Comparison of ENCODE assay signal across 22 cellular contexts in genomic region chr3:183284570-183284969, GRCh38. TPM values are rescaled to one million over a fixed set of nuclear protein-coding genes. Genes with fewer than 3 reads are reported as not detected.
DNase-seq lines count a peak whose midpoint lies in the region; ATAC-seq, FAIRE-seq and TF ChIP-seq lines count a peak whose summit lies in the region.
"Had no signal": no experiment of that assay in that cellular context is flagged by ENCODE, and none has a peak within 500 bp of the region (broad histone marks: within the 10 kb centered on the region; RNA-seq: fewer than 3 reads in every experiment).

No MANE protein-coding gene starts in this region.

- no peaks in the 10 kb centered on the region for H3K27me3 Mint-ChIP-seq in activated CD4-positive, alpha-beta T cell treated with anti-CD3 and anti-CD28 coated beads for 36 hours
- no peaks in the 10 kb centered on the region for H3K27me3 Mint-ChIP-seq in natural killer cell treated with Interleukin-12 subunit alpha and Interleukin-12 subunit beta and Interleukin-15 and Interleukin-18, amount 100 ng/mL, for 72 hours
- no peaks in the 10 kb centered on the region for H3K27me3 Mint-ChIP-seq in Caco-2 (ENCODE audit: insufficient read depth, unreplicated experiment)
- H3K27me3 Mint-ChIP-seq: brain, type B pancreatic cell had no signal

- POLR2A ChIA-PET in activated CD4-positive, alpha-beta T cell treated with anti-CD3 and anti-CD28 coated beads for 36 hours (lab: Charles Lee), result interaction anchor here (0.7 to 2.2 kb wide), 2 partner anchors 18 to 197 kb away, joined by 3 to 39 read pairs; no protein-coding TSS in a partner anchor
- POLR2A ChIA-PET in HEK293 (lab: Yijun Ruan, JAX) (no interaction called here), K562 (lab: Yijun Ruan, JAX) (interaction anchor here (1.4 to 1.7 kb wide), 2 partner anchors 9 to 19 kb away, joined by 6 to 7 read pairs; no protein-coding TSS in a partner anchor), Caco-2 (lab: Charles Lee) (no interaction called here)

- H3K9me3 Mint-ChIP-seq in activated CD4-positive, alpha-beta T cell treated with anti-CD3 and anti-CD28 coated beads for 36 hours (ENCODE audit: low read depth), result no peaks in the 10 kb centered on the region
- no peaks in the 10 kb centered on the region for H3K9me3 Mint-ChIP-seq in natural killer cell treated with Interleukin-12 subunit alpha and Interleukin-12 subunit beta and Interleukin-15 and Interleukin-18, amount 100 ng/mL, for 72 hours
- H3K9me3 Mint-ChIP-seq in Caco-2 (ENCODE audit: unreplicated experiment), result no peaks in the 10 kb centered on the region
- H3K9me3 Mint-ChIP-seq: brain; naive thymus-derived CD8-positive, alpha-beta T cell had no signal

- intact Hi-C loops in activated CD4-positive, alpha-beta T cell treated with anti-CD3 and anti-CD28 coated beads for 36 hours (cut with DNase I, micrococcal nuclease), result loop anchor here (2.0 to 10.0 kb wide), 3 partner anchors 74 to 490 kb away; partner anchors contain the start of genes ATP11B (in 1 of the 2) and DCUN1D1 (in 1 of the 2)
- intact Hi-C loops in K562 (cut with micrococcal nuclease) (no loop called here), Caco-2 (cut with micrococcal nuclease; ENCODE audit: unreplicated experiment) (no loop called here)

- H3K9ac ChIP-seq in K562 (ENCODE audit: insufficient read depth in 1 of 2, low read depth in 2 of 2, low read length in 2 of 2), result no peak overlapping the region

- H3K4me3 Mint-ChIP-seq in activated CD4-positive, alpha-beta T cell treated with anti-CD3 and anti-CD28 coated beads for 36 hours, result no peak overlapping the region
- H3K4me3 Mint-ChIP-seq in natural killer cell treated with Interleukin-12 subunit alpha and Interleukin-12 subunit beta and Interleukin-15 and Interleukin-18, amount 100 ng/mL, for 72 hours, result no peak overlapping the region
- no peak overlapping the region for H3K4me3 Mint-ChIP-seq in Caco-2 (ENCODE audit: unreplicated experiment)
- H3K4me3 Mint-ChIP-seq: brain, type B pancreatic cell had no signal

- no peaks in the 10 kb centered on the region for H3K36me3 ChIP-seq in HEK293 (ENCODE audit: control insufficient read depth in 2 of 2, insufficient read depth in 1 of 2, low read length in 2 of 2)
- no peaks in the 10 kb centered on the region; the same call in 2 of the 3 replicates for H3K36me3 ChIP-seq in K562 (ENCODE audit: control insufficient read depth, insufficient read depth, low read length)
- no peaks in the 10 kb centered on the region for H3K36me3 ChIP-seq in Caco-2 (ENCODE audit: control insufficient read depth, insufficient read depth, low read length)
- H3K36me3 ChIP-seq: BE2C had no signal

- H3K79me2 ChIP-seq in K562 (ENCODE audit: control insufficient read depth, insufficient read depth, low read length), result 0 out of 3 replicates have a peak, but pooled peaks cover 1% of the 10 kb centered on the region

- CTCF ChIA-PET in activated CD4-positive, alpha-beta T cell treated with anti-CD3 and anti-CD28 coated beads for 36 hours (lab: Charles Lee), result interaction anchor here (1.3 to 3.3 kb wide), 5 partner anchors 10 to 99 kb away, joined by 3 to 18 read pairs (median 12); no protein-coding TSS in a partner anchor
- CTCF ChIA-PET in HEK293 (lab: Yijun Ruan, JAX) (no interaction called here), K562 (lab: Yijun Ruan, JAX; ENCODE audit: low intra/inter-chr PET ratio) (no interaction called here), Caco-2 (lab: Charles Lee) (no interaction called here)

- no peaks in the 10 kb centered on the region for H4K20me1 ChIP-seq in K562 (replicated peaks; ENCODE audit: control insufficient read depth, insufficient read depth, low read length)

- 70% methylated on average over 2 of the region's 3 CpGs for WGBS in K562 (ENCODE audit: insufficient coverage, low coverage, missing lambda C conversion rate)

- H3K36me3 Mint-ChIP-seq in activated CD4-positive, alpha-beta T cell treated with anti-CD3 and anti-CD28 coated beads for 36 hours (ENCODE audit: low read depth), result peaks cover 2% of the 10 kb centered on the region
- no peaks in the 10 kb centered on the region for H3K36me3 Mint-ChIP-seq in natural killer cell treated with Interleukin-12 subunit alpha and Interleukin-12 subunit beta and Interleukin-15 and Interleukin-18, amount 100 ng/mL, for 72 hours
- no peaks in the 10 kb centered on the region for H3K36me3 Mint-ChIP-seq in Caco-2 (ENCODE audit: insufficient read depth, unreplicated experiment)
- H3K36me3 Mint-ChIP-seq: naive thymus-derived CD8-positive, alpha-beta T cell; type B pancreatic cell had no signal

- in situ Hi-C loops in K562 (cut with MboI), result no loop called here

- no peak overlapping the region for H3K4me3 ChIP-seq in HEK293 (ENCODE audit: low read depth, low read length)
- no peak overlapping the region for H3K4me3 ChIP-seq in K562
- no peak overlapping the region for H3K4me3 ChIP-seq in Caco-2 (ENCODE audit: low read depth, low read length)
- H3K4me3 ChIP-seq: coronary artery, GM12878 had no signal

- H3K4me1 ChIP-seq in HEK293 (ENCODE audit: control insufficient read depth, insufficient read depth, low read length), result peaks cover 8% of the 10 kb centered on the region; the same call in 1 of the 2 replicates
- peaks cover 0 to 18% of the 10 kb centered on the region in 2 experiments; a peak in 4 of 5 replicates for H3K4me1 ChIP-seq in K562 (replicated peaks in 1 of 2; ENCODE audit: control insufficient read depth in 2 of 2, insufficient read depth in 2 of 2, low read length in 2 of 2)
- peaks cover 3% of the 10 kb centered on the region; the same call in 1 of the 2 replicates for H3K4me1 ChIP-seq in Caco-2

- no peak overlapping the region for H2AFZ ChIP-seq in K562 (ENCODE audit: low read depth, low read length)

- H3K4me1 Mint-ChIP-seq in activated CD4-positive, alpha-beta T cell treated with anti-CD3 and anti-CD28 coated beads for 36 hours, result peaks cover 43% of the 10 kb centered on the region
- peaks cover 25 to 26% of the 10 kb centered on the region in 2 donors for H3K4me1 Mint-ChIP-seq in natural killer cell treated with Interleukin-12 subunit alpha and Interleukin-12 subunit beta and Interleukin-15 and Interleukin-18, amount 100 ng/mL, for 72 hours (ENCODE audit: low read depth in 2 of 2)
- no peaks in the 10 kb centered on the region for H3K4me1 Mint-ChIP-seq in Caco-2 (ENCODE audit: low read depth, unreplicated experiment)

- BruUV-seq in K562 (replicated peaks; lab: Mats Ljungman, UMichigan) (no TSS peak), Caco-2 (replicated peaks; lab: Mats Ljungman, UMichigan) (no TSS peak)

- H3K9me3 ChIP-seq in HEK293 (ENCODE audit: control insufficient read depth, insufficient read depth, low read depth, low read length), result no peaks in the 10 kb centered on the region
- H3K9me3 ChIP-seq in K562 (replicated peaks; ENCODE audit: control insufficient read depth, insufficient read depth, low read depth, low read length), result no peaks in the 10 kb centered on the region
- no peaks in the 10 kb centered on the region for H3K9me3 ChIP-seq in Caco-2
- H3K9me3 ChIP-seq: BE2C had no signal

- ATAC-seq in activated CD4-positive, alpha-beta T cell treated with anti-CD3 and anti-CD28 coated beads for 36 hours, result no peak
- ATAC-seq in K562 (no peak), GM21390 (IDR thresholded peaks at IDR 0.05; ENCODE audit: unreplicated experiment) (no peak)
- no peak for ATAC-seq in natural killer cell treated with Interleukin-12 subunit alpha and Interleukin-12 subunit beta and Interleukin-15 and Interleukin-18, amount 100 ng/mL, for 72 hours
- ATAC-seq: naive thymus-derived CD8-positive, alpha-beta T cell; stimulated activated naive CD8-positive, alpha-beta T cell treated with anti-CD3 and anti-CD28 coated beads, Interleukin-15, Interleukin-2, amounts not matched to agents 100 U/mL and 50 U/mL, for 24 hours had no signal

- no peak for TF ChIP-seq CTCF in HEK293 (tag by site-specific recombination; IDR thresholded peaks at IDR 0.05)
- TF ChIP-seq CTCF in K562 (IDR thresholded peaks at IDR 0.05 in 2 of 3, conservative IDR thresholded peaks at IDR 0.05 in 1 of 3; ENCODE audit: insufficient read depth in 2 of 3, low read depth in 1 of 3, low read length in 3 of 3), result no peak
- TF ChIP-seq CTCF in Caco-2 (IDR thresholded peaks at IDR 0.05; ENCODE audit: insufficient read depth in 1 of 2, low read depth in 1 of 2, low read length in 1 of 2, severe bottlenecking in 1 of 2, unreplicated experiment in 1 of 2), result no peak

- H3K27ac ChIP-seq in HEK293 (ENCODE audit: extremely low read depth, low read depth, low read length), result no peak overlapping the region
- no peak overlapping the region for H3K27ac ChIP-seq in K562 (ENCODE audit: extremely low read depth, low read depth, low read length)

- TF ChIP-seq RAD21 in K562 (CRISPR knock-in tag; conservative IDR thresholded peaks at IDR 0.05 in 1 of 2, IDR thresholded peaks at IDR 0.05 in 1 of 2), result no peak

- no peak for FAIRE-seq in K562 (lab: Jason Lieb, UNC)

- TF ChIP-seq POLR2A in K562 (conservative IDR thresholded peaks at IDR 0.05), result no peak

- TF ChIP-seq EP300 in K562 (IDR thresholded peaks at IDR 0.05; ENCODE audit: low read length), result no peak

- H3K4me2 ChIP-seq in K562 (ENCODE audit: insufficient read depth, low read length), result no peak overlapping the region

- no peak for DNase-seq in activated CD4-positive, alpha-beta T cell treated with anti-CD3 and anti-CD28 coated beads for 36 hours
- DNase-seq in activated CD4-positive, alpha-beta T cell treated with anti-CD3 and anti-CD28 coated beads for 48 hours, result no peak
- DNase-seq in K562 (ENCODE audit: extremely low read depth in 1 of 4, low spot score in 3 of 4), result no peak
- no peak for DNase-seq in natural killer cell treated with Interleukin-12 subunit alpha and Interleukin-12 subunit beta and Interleukin-15 and Interleukin-18, amount 100 ng/mL, for 72 hours (ENCODE audit: low spot score)
- no peak for DNase-seq in Caco-2
- no peak for DNase-seq in DMS53 treated with DMSO at 0.1 percent for 48 hours (lab: John Stamatoyannopoulos, UW; ENCODE audit: unreplicated experiment)
- DNase-seq: 8988T; activated gamma-delta T cell treated with Interleukin-2 at 50 U/mL for 16 hours; BE2C; kidney glomerular epithelial cell; naive thymus-derived CD8-positive, alpha-beta T cell; NCI-H1436; NCI-H748 treated with DMSO at 0.1 percent for 48 hours; stimulated activated CD4-positive, alpha-beta T cell treated with anti-CD3 and anti-CD28 coated beads, Interleukin-2, amount 100 ng/mL, for 24 hours; stimulated activated naive CD8-positive, alpha-beta T cell treated with anti-CD3 and anti-CD28 coated beads, Interleukin-15, Interleukin-2, amounts not matched to agents 100 U/mL and 50 U/mL, for 24 hours; T1000 had no signal

- peak overlapping the region; percentile 98 for H3K27ac Mint-ChIP-seq in activated CD4-positive, alpha-beta T cell treated with anti-CD3 and anti-CD28 coated beads for 36 hours
- peak overlapping the region; percentile 88 to 98 for H3K27ac Mint-ChIP-seq in natural killer cell treated with Interleukin-12 subunit alpha and Interleukin-12 subunit beta and Interleukin-15 and Interleukin-18, amount 100 ng/mL, for 72 hours
- no peak overlapping the region for H3K27ac Mint-ChIP-seq in Caco-2 (ENCODE audit: unreplicated experiment)

- no peaks in the 10 kb centered on the region for H3K9me1 ChIP-seq in K562 (ENCODE audit: control insufficient read depth, insufficient read depth, low read length)

- H3K27me3 ChIP-seq in K562 (ENCODE audit: control insufficient read depth in 2 of 2, insufficient read depth in 2 of 2, low read length in 2 of 2) (no peaks in the 10 kb centered on the region), Caco-2 (replicated peaks; ENCODE audit: control insufficient read depth, insufficient read depth, low read length) (no peaks in the 10 kb centered on the region)
- H3K27me3 ChIP-seq: BE2C had no signal

RNA-seq across cellular contexts. Expression of gene B3GNT5, which starts 31.5 kb away (rescaled TPM):
- 10 to 100 TPM; 20.2 to 22.8 TPM for total RNA-seq in activated CD4-positive, alpha-beta T cell treated with anti-CD3 and anti-CD28 coated beads for 36 hours
- total RNA-seq in K562 (2011; cell fraction: chromatin; rRNA removed; ENCODE audit: low replicate concordance), result 11.6 and 22.2 TPM in 2 replicates
- total RNA-seq in K562 (2011; cell fraction: nucleolus; rRNA removed), result 7.2 and 10.4 TPM in 2 replicates
- 15.5 and 25.9 TPM in 2 replicates for total RNA-seq in K562 (2011; cell fraction: nucleoplasm; rRNA removed)
- total RNA-seq in K562 (2014; rRNA removed), result 8.8 and 9.2 TPM in 2 replicates
- 21.9 and 24.7 TPM in 2 replicates for total RNA-seq in K562 (2014; rRNA removed; fragmentation: Illumina TruSeq; extraction: Trizol)
- total RNA-seq in K562 (2015; rRNA removed; fragmentation: Illumina TruSeq; extraction: Trizol), result 15.5 and 17.0 TPM in 2 replicates
- 23.8 and 25.0 TPM in 2 replicates for total RNA-seq in K562 (2021)
- 13.7 and 13.8 TPM in 2 replicates for polyA plus RNA-seq in K562 (2011; rRNA removed)
- polyA plus RNA-seq in K562 (2011; cell fraction: cytosol; rRNA removed), result 4.1 and 8.3 TPM in 2 replicates
- 4.4 and 6.8 TPM in 2 replicates for polyA plus RNA-seq in K562 (2011; cell fraction: nucleus; rRNA removed)
- 14.8 and 16.9 TPM in 2 replicates for polyA plus RNA-seq in K562 (2012)
- polyA plus RNA-seq in K562 (2014; fragmentation: Illumina TruSeq; extraction: Trizol), result 20.1 and 22.9 TPM in 2 replicates
- 10 to 100 TPM; 13.6 to 13.8 TPM for polyA plus RNA-seq in K562 (2014; fragmentation: Nextera tagmentation; extraction: Ambion mirVana)
- 14.4 and 18.5 TPM in 2 replicates for polyA plus RNA-seq in K562 (2014; rRNA removed)
- polyA minus RNA-seq in K562 (2011; rRNA and poly(A)+ RNA removed), result 21.4 and 29.6 TPM in 2 replicates
- 7.6 and 11.0 TPM in 2 replicates for polyA minus RNA-seq in K562 (2011; cell fraction: cytosol; rRNA and poly(A)+ RNA removed)
- polyA minus RNA-seq in K562 (2011; cell fraction: nucleus; rRNA and poly(A)+ RNA removed), result 4.7 and 10.6 TPM in 2 replicates
- 1 to 10 TPM in 1 of 2 donors, under 1 TPM in 1; 0.36 to 1.0 TPM for total RNA-seq in natural killer cell treated with Interleukin-12 subunit alpha and Interleukin-12 subunit beta and Interleukin-15 and Interleukin-18, amount 100 ng/mL, for 72 hours
- 9.4 and 10.9 TPM in 2 replicates for total RNA-seq in Caco-2 (2022)
- total RNA-seq: naive thymus-derived CD8-positive, alpha-beta T cell had no signal
- polyA plus RNA-seq: naive thymus-derived CD8-positive, alpha-beta T cell had no signal

Comparison
In these comparisons a context has a peak if more than half of its experiments do, and no peak if none do; other contexts are left out.
1. POLR2A ChIA-PET loops: an anchor here in activated CD4-positive, alpha-beta T cell treated with anti-CD3 and anti-CD28 coated beads for 36 hours (0.7 to 2.2 kb wide) and K562 (1.4 to 1.7 kb wide); none called in HEK293 and Caco-2.
2. intact Hi-C loops: an anchor here in activated CD4-positive, alpha-beta T cell treated with anti-CD3 and anti-CD28 coated beads for 36 hours (2.0 to 10.0 kb wide); none called in K562 and Caco-2.